Comparison of ENCODE assay signal across 17 cellular contexts in the genomic region with DNA sequence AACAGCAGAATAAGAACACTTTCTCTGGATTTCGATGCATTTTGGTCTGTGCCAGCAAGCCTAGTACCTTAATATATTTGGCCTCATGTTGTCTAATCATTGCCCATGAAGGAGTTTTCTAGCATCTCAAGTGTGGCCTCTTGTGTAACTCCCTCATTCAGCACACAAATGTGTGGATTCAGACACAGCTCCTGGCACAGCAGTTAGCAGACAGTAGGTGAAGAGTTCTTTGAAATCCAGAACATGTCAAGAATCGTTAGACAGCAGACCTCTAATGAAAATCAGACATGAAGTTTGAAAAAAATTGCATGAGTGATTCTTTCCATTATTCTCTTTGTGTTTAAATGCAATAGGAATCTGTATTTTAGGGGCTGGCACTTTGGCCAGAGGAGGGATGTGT.
"Had no signal": no experiment of that assay in that cellular context is flagged by ENCODE, and none has a peak within 500 bp of the region (broad histone marks: within the 10 kb centered on the region; RNA-seq: fewer than 3 reads in every experiment).

No MANE protein-coding gene starts in this region.

- H3K36me3 ChIP-seq: ovary, sigmoid colon had no signal

- H3K27me3 ChIP-seq: ovary, sigmoid colon had no signal

- ATAC-seq: left lobe of liver; natural killer cell; psoas muscle; right cardiac atrium; stimulated activated memory B cell treated with anti-CD40 and anti-IgM and Interleukin-4, amounts not matched to agents 10 μg/mL and 1 μg/mL and 100 μg/mL, for 72 hours; stimulated activated naive CD8-positive, alpha-beta T cell treated with anti-CD3 and anti-CD28 coated beads, Interleukin-15, Interleukin-2, amounts not matched to agents 100 U/mL and 50 U/mL, for 24 hours had no signal

- H3K9me3 ChIP-seq: ovary, psoas muscle, sigmoid colon had no signal

- DNase-seq: cerebellar nuclear complex; cortex of kidney; effector CD4-positive, alpha-beta T cell; kidney; natural killer cell; occipital lobe; ovary; posterior cingulate gyrus; psoas muscle; right cardiac atrium; sigmoid colon; stimulated activated CD4-positive, alpha-beta T cell treated with anti-CD3 and anti-CD28 coated beads, Interleukin-4, amount 100 ng/mL, for 4 hours; stimulated activated naive CD8-positive, alpha-beta T cell treated with anti-CD3 and anti-CD28 coated beads, Interleukin-15, Interleukin-2, amounts not matched to agents 100 U/mL and 50 U/mL, for 24 hours; trophoblast cell had no signal

- H3K4me3 ChIP-seq: ovary, psoas muscle, sigmoid colon had no signal

- H3K27ac ChIP-seq: ovary, psoas muscle, sigmoid colon had no signal

- FAIRE-seq: frontal cortex, kidney had no signal
